In the genomic region with DNA sequence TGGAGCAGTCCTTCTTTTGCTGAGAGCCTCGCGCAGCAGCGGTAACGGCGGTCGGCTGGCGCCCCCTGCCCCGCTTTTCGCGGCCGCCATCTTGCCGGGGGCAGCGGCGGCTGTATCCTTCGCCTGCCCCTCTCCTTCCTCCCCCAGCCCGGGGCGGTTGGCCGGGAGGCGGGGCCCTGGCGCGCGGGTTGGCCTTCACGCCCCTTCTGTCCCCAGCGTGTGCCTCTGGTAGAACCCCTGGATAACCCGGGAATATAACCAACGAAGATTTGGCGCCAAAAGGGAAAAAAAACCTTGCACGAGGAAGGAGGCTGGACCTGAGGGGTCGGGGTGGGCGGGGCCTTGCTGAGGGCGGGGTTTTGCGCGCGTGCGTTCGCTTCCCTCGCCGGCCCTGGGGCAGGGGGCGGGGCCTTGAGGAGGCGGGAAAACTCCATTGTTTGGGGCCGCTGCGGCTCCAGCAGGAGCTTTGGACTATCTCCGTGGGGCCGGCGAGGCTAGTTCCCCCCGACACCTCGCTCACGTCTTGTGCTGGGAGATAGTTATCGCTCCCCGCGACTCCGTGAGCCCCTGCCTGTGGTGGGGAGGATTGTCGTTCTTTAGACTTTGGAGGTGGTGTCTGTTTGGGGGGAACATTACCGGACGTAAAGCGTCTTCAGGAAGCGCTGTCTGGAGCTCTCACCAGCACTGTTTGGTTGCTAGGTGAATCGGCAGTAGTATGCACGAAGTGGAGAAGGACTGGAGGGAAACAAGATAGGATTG, we compare ENCODE assay signal across 8 cellular contexts. TPM values are rescaled to one million over a fixed set of nuclear protein-coding genes. Genes with fewer than 3 reads are reported as not detected.
DNase-seq lines count a peak whose midpoint lies in the region; TF ChIP-seq lines count a peak whose summit lies in the region.

No MANE protein-coding gene starts in this region.

- H3F3A ChIP-seq in DOHH2 (ENCODE audit: control insufficient read depth, insufficient read depth) (peaks cover 9% of the 10 kb centered on the region), SK-N-SH (replicated peaks; ENCODE audit: insufficient read depth) (peaks cover 8% of the 10 kb centered on the region)

- peak overlapping the region; percentile 99 for H3K4me3 Mint-ChIP-seq in activated naive CD4-positive, alpha-beta T cell treated with anti-CD3 and anti-CD28 coated beads, Interleukin-2, amount 50 U/mL, for 24 hours

- H3K27me3 Mint-ChIP-seq in activated naive CD4-positive, alpha-beta T cell treated with anti-CD3 and anti-CD28 coated beads, Interleukin-2, amount 50 U/mL, for 24 hours: no peaks in the 10 kb centered on the region

- H3K36me3 Mint-ChIP-seq in activated naive CD4-positive, alpha-beta T cell treated with anti-CD3 and anti-CD28 coated beads, Interleukin-2, amount 50 U/mL, for 24 hours: peaks cover 5% of the 10 kb centered on the region

- no peaks in the 10 kb centered on the region for H3K9me3 Mint-ChIP-seq in activated naive CD4-positive, alpha-beta T cell treated with anti-CD3 and anti-CD28 coated beads, Interleukin-2, amount 50 U/mL, for 24 hours

- H3K4me3 ChIP-seq in DOHH2 (ENCODE audit: low read length) (peak overlapping the region; percentile 94), SK-N-SH (ENCODE audit: low read depth in 2 of 2, low read length in 1 of 2) (peak overlapping the region; percentile 76 to 97), osteoblast (ENCODE audit: insufficient read depth, low read length) (peak overlapping the region; percentile 100)

- POLR2A ChIA-PET in HEK293T (lab: Yijun Ruan, JAX): interaction anchor here (0.6 to 7.0 kb wide), 22 partner anchors 10 to 300 kb away, joined by 3 to 47 read pairs (median 4); a partner anchor contains a TSS
- POLR2A ChIA-PET in SK-N-SH (lab: Yijun Ruan, JAX): interaction anchor here (1.0 to 4.7 kb wide), 5 partner anchors 34 to 245 kb away, joined by 3 to 32 read pairs (median 7); a partner anchor contains a TSS

- TF ChIP-seq CTCF in DOHH2 (IDR thresholded peaks at IDR 0.05; ENCODE audit: low read depth, low read length, poor library complexity, severe bottlenecking): peak; percentile 53
- TF ChIP-seq CTCF in SK-N-SH (IDR thresholded peaks at IDR 0.05): peak; percentile 37; the same call in 1 of the 2 replicates
- TF ChIP-seq CTCF in osteoblast (IDR thresholded peaks at IDR 0.05; ENCODE audit: extremely low read depth, low read depth, low read length): no peak

- peaks cover 58% of the 10 kb centered on the region for H3K4me1 ChIP-seq in DOHH2 (ENCODE audit: control insufficient read depth, low read length)
- H3K4me1 ChIP-seq in SK-N-SH (ENCODE audit: control insufficient read depth in 1 of 2, insufficient read depth in 2 of 2, low read depth in 1 of 2, low read length in 1 of 2): peaks cover 5 to 9% of the 10 kb centered on the region in 2 experiments; a peak in 3 of 4 replicates
- H3K4me1 ChIP-seq in osteoblast (ENCODE audit: insufficient read depth, low read length): peaks cover 16% of the 10 kb centered on the region

- DNase-seq in HEK293T (ENCODE audit: extremely low spot score) (peak; percentile 90), NCI-H1092 treated with DMSO at 0.1 percent for 48 hours (lab: John Stamatoyannopoulos, UW) (peak; percentile 97), SK-N-SH (peak; percentile 95), glomerular visceral epithelial cell (ENCODE audit: extremely low spot score) (peak; percentile 93), osteoblast (ENCODE audit: insufficient read length, low spot score, missing footprints) (peak; percentile 96)

- H3K27ac ChIP-seq in DOHH2 (ENCODE audit: low read depth, low read length) (peak overlapping the region; percentile 89), SK-N-SH (ENCODE audit: low read depth in 2 of 2, low read length in 1 of 2) (peak overlapping the region; percentile 89 to 90), osteoblast (ENCODE audit: low read depth, low read length) (peak overlapping the region; percentile 91), temporal lobe (ENCODE audit: low read depth, low read length) (peak overlapping the region; percentile 86)

- peaks cover 32% of the 10 kb centered on the region for H3K4me1 Mint-ChIP-seq in activated naive CD4-positive, alpha-beta T cell treated with anti-CD3 and anti-CD28 coated beads, Interleukin-2, amount 50 U/mL, for 24 hours

- TF ChIP-seq EP300 in SK-N-SH (IDR thresholded peaks at IDR 0.05; ENCODE audit: borderline replicate concordance in 1 of 2, low read depth in 1 of 2, low read length in 1 of 2): no peak

- TF ChIP-seq RAD21 in SK-N-SH (IDR thresholded peaks at IDR 0.05; ENCODE audit: low read length): no peak

- H3K4me2 ChIP-seq in DOHH2 (ENCODE audit: low read length) (peak overlapping the region; percentile 94), SK-N-SH (peak overlapping the region; percentile 96), osteoblast (ENCODE audit: insufficient read depth, low read length) (peak overlapping the region; percentile 100)

- 1% methylated on average over 36 of the region's 59 CpGs for WGBS in SK-N-SH (ENCODE audit: low lambda C conversion rate)

- H3K79me2 ChIP-seq in DOHH2 (ENCODE audit: control insufficient read depth, low read length): peaks cover 61% of the 10 kb centered on the region
- peaks cover 54% of the 10 kb centered on the region for H3K79me2 ChIP-seq in SK-N-SH (ENCODE audit: insufficient read depth)
- H3K79me2 ChIP-seq in osteoblast (ENCODE audit: insufficient read depth, low read length): peaks cover 49% of the 10 kb centered on the region

- H3K27me3 ChIP-seq in DOHH2 (ENCODE audit: control insufficient read depth, low read length): no peaks in the 10 kb centered on the region
- no peaks in the 10 kb centered on the region for H3K27me3 ChIP-seq in SK-N-SH (ENCODE audit: insufficient read depth)
- H3K27me3 ChIP-seq in osteoblast (ENCODE audit: insufficient read depth, low read length): no peaks in the 10 kb centered on the region

- no peaks in the 10 kb centered on the region for H3K9me3 ChIP-seq in DOHH2 (ENCODE audit: control insufficient read depth, insufficient read depth, low read length)
- no peaks in the 10 kb centered on the region for H3K9me3 ChIP-seq in SK-N-SH
- H3K9me3 ChIP-seq in osteoblast (ENCODE audit: low read depth, low read length): no peaks in the 10 kb centered on the region

- peaks cover 42% of the 10 kb centered on the region for H4K20me1 ChIP-seq in DOHH2 (ENCODE audit: control insufficient read depth, insufficient read depth, low read depth, low read length)
- H4K20me1 ChIP-seq in SK-N-SH (ENCODE audit: insufficient read depth): peaks cover 48% of the 10 kb centered on the region
- peaks cover 12% of the 10 kb centered on the region for H4K20me1 ChIP-seq in osteoblast (ENCODE audit: insufficient read depth, low read length)

- H3K9ac ChIP-seq in SK-N-SH: peak overlapping the region; percentile 96

- peak overlapping the region; percentile 99 for H3K27ac Mint-ChIP-seq in activated naive CD4-positive, alpha-beta T cell treated with anti-CD3 and anti-CD28 coated beads, Interleukin-2, amount 50 U/mL, for 24 hours

- H2AFZ ChIP-seq in SK-N-SH (ENCODE audit: low read depth) (peak overlapping the region; percentile 77; the same call in 1 of the 2 replicates), osteoblast (ENCODE audit: low read length) (peak overlapping the region; percentile 100)

- H3K9me2 ChIP-seq in DOHH2 (replicated peaks; ENCODE audit: control insufficient read depth, low read length) (no peaks in the 10 kb centered on the region), SK-N-SH (no peaks in the 10 kb centered on the region)

- peaks cover 52% of the 10 kb centered on the region for H3K36me3 ChIP-seq in DOHH2 (ENCODE audit: control insufficient read depth, low read length)
- no peaks in the 10 kb centered on the region for H3K36me3 ChIP-seq in SK-N-SH (replicated peaks in 1 of 2; ENCODE audit: control insufficient read depth in 1 of 2, insufficient read depth in 2 of 2, low read length in 1 of 2)
- peaks cover 2% of the 10 kb centered on the region for H3K36me3 ChIP-seq in osteoblast (ENCODE audit: insufficient read depth, low read length)

- CTCF ChIA-PET in HEK293T (lab: Yijun Ruan, JAX) (interaction anchor here (1.0 kb wide), 1 partner anchor 92 kb away, joined by 4 read pairs; no protein-coding TSS in a partner anchor), SK-N-SH (lab: Yijun Ruan, JAX) (interaction anchor here (0.8 to 6.5 kb wide), 4 partner anchors 14 to 72 kb away, joined by 3 to 55 read pairs (median 5); no protein-coding TSS in a partner anchor)

TF ChIP-seq in HEK293T, 16 proteins besides CTCF, POLR2A, EP300 and RAD21:
- TF ChIP-seq SP1 (IDR thresholded peaks at IDR 0.05): no peak
- TF ChIP-seq ZNF384 (IDR thresholded peaks at IDR 0.05): peak; percentile 69; the same call in 1 of the 2 replicates
- TF ChIP-seq L3MBTL2 (conservative IDR thresholded peaks at IDR 0.05): peak; percentile 83

TF ChIP-seq in SK-N-SH, 30 proteins besides CTCF, POLR2A, EP300 and RAD21 (continues in another document):
- no peak for TF ChIP-seq RCOR1 (IDR thresholded peaks at IDR 0.05; ENCODE audit: low read length)
- TF ChIP-seq SIN3A (IDR thresholded peaks at IDR 0.05; ENCODE audit: borderline replicate concordance, low read depth, low read length): 0 out of 2 replicates have a peak, but pooled peaks have one; percentile 25
- TF ChIP-seq, protein P1, sequence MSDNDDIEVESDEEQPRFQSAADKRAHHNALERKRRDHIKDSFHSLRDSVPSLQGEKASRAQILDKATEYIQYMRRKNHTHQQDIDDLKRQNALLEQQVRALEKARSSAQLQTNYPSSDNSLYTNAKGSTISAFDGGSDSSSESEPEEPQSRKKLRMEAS (IDR thresholded peaks at IDR 0.05; ENCODE audit: low read depth): peak; percentile 38
- no peak for TF ChIP-seq JUND (IDR thresholded peaks at IDR 0.05)
- TF ChIP-seq SMC3 (IDR thresholded peaks at IDR 0.05; ENCODE audit: low read depth, low read length): no peak
- no peak for TF ChIP-seq GATA2 (CRISPR knock-in tag; IDR thresholded peaks at IDR 0.05)
- peak; percentile 24; the same call in 1 of the 2 replicates for TF ChIP-seq MXI1 (IDR thresholded peaks at IDR 0.05; ENCODE audit: low read depth, low read length)
- peak; percentile 46; the same call in 1 of the 2 replicates for TF ChIP-seq POLR2AphosphoS5 (IDR thresholded peaks at IDR 0.05; ENCODE audit: low read depth, low read length)

RNA-seq across cellular contexts. Expression of a gene that starts 0.7 kb away (rescaled TPM):
- 152 and 153 TPM in 2 replicates for polyA plus RNA-seq in SK-N-SH (2012; rRNA removed)
- 147 and 148 TPM in 2 replicates for polyA plus RNA-seq in SK-N-SH (2012; cell fraction: cytosol; rRNA removed)
- polyA plus RNA-seq in SK-N-SH (2012; cell fraction: nucleus; rRNA removed): 145 and 158 TPM in 2 replicates
- total RNA-seq in osteoblast (25.9 and 27.5 TPM in 2 replicates), temporal lobe (70.8 TPM)

RNA-seq across cellular contexts. Expression of a gene that starts 33.9 kb away (rescaled TPM):
- 156 and 185 TPM in 2 replicates for polyA plus RNA-seq in SK-N-SH (2012; rRNA removed)
- polyA plus RNA-seq in SK-N-SH (2012; cell fraction: cytosol; rRNA removed): 111 and 140 TPM in 2 replicates
- polyA plus RNA-seq in SK-N-SH (2012; cell fraction: nucleus; rRNA removed): 215 and 220 TPM in 2 replicates
- total RNA-seq in osteoblast: 129 and 136 TPM in 2 replicates
- total RNA-seq in temporal lobe: 47.9 TPM

RNA-seq across cellular contexts. Expression of a gene that starts 39.3 kb away (rescaled TPM):
- polyA plus RNA-seq in SK-N-SH (2012; rRNA removed): 0.31 and 0.41 TPM in 2 replicates
- polyA plus RNA-seq in SK-N-SH (2012; cell fraction: cytosol; rRNA removed): 0.04 and 0.08 TPM in 2 replicates
- 4.5 and 6.3 TPM in 2 replicates for polyA plus RNA-seq in SK-N-SH (2012; cell fraction: nucleus; rRNA removed)
- 0.72 and 1.5 TPM in 2 replicates for total RNA-seq in osteoblast
- total RNA-seq in temporal lobe: 0.25 TPM

Comparison
In these comparisons a context has a peak if more than half of its experiments do, and no peak if none do; other contexts are left out.
1. Peak in every context shown above with its lines: DNase-seq, H3K4me3 ChIP-seq and H3K27ac ChIP-seq.